1 cellular context compared by ENCODE assay signal in the genomic region with DNA sequence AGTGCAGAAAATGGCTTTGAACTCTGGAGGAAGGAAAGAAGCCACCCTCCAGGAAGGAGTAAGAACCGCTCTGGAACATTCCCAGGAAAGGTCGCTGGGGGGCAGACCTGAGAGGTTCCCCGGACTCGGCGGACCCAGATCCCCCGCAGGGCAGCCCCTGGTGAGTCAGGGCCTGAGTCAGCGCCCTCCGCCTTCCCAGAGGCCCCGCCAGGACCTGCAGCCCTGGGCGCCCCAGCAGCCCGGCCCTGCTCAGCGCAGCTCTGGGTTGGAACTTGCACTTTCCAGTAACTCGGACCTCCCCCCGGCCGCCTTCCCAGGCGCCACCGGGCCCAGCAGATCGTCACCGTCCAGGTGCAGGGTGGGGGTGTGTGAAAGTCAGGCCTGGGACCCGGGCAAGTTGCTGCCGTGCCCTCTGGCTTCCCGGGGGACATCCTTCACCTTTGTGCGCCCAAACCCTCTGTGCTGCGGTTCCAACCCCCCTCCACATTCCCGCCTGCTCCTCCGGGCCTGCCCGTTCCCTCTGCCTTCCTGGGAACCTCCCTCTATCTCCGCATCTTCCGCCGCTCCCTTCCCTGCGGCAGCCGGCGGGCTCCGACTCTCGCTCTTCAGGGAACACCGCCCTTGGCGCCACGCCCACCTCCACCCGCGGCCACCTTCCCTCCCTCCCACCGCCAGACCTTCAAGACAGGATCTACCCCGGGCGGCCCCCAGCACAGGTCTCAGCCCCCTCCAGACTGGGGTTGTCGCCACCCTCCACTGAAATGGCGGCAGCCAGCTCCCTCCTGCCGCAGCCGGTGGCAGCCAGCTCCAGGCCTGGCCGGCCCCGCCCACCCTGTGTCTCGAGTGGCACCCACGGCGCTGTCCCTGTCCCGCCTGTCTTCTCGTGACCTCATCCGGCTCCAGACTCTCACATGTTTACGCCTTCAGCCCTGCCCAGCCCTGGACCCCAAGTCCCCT.
A peak's percentile ranks its signal among the peaks of the same experiment; 100 is the strongest.
TF ChIP-seq lines count a peak whose summit lies in the region.

No MANE protein-coding gene starts in this region.

TF ChIP-seq in HepG2, 621 proteins besides CTCF, POLR2A, EP300 and RAD21 (continued from another document and continues in another):
- TF ChIP-seq, protein P1, sequence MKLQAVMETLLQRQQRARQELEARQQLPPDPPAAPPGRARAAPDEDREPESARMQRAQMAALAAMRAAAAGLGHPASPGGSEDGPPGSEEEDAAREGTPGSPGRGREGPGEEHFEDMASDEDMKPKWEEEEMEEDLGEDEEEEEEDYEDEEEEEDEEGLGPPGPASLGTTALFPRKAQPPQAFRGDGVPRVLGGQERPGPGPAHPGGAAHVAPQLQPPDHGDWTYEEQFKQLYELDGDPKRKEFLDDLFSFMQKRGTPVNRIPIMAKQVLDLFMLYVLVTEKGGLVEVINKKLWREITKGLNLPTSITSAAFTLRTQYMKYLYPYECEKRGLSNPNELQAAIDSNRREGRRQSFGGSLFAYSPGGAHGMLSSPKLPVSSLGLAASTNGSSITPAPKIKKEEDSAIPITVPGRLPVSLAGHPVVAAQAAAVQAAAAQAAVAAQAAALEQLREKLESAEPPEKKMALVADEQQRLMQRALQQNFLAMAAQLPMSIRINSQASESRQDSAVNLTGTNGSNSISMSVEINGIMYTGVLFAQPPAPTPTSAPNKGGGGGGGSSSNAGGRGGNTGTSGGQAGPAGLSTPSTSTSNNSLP (IDR thresholded peaks at IDR 0.05; ENCODE audit: low read depth, low read length) = no peak
- TF ChIP-seq BHLHE40 (IDR thresholded peaks at IDR 0.05; ENCODE audit: low read length) = no peak
- no peak for TF ChIP-seq ZNF34 (CRISPR knock-in tag; IDR thresholded peaks at IDR 0.05; ENCODE audit: borderline replicate concordance)
- no peak for TF ChIP-seq SMAD1 (CRISPR knock-in tag; IDR thresholded peaks at IDR 0.05; ENCODE audit: borderline replicate concordance, low read depth)
- TF ChIP-seq FOXK1 (CRISPR knock-in tag; IDR thresholded peaks at IDR 0.05; ENCODE audit: borderline replicate concordance, low read depth) = peak; percentile 23; the same call in 1 of the 2 replicates
- TF ChIP-seq TAF15 (IDR thresholded peaks at IDR 0.05; ENCODE audit: low read depth, low read length, poor library complexity, severe bottlenecking) = no peak
- TF ChIP-seq ZNF138 (CRISPR knock-in tag; IDR thresholded peaks at IDR 0.05; ENCODE audit: low read depth) = no peak
- no peak for TF ChIP-seq FOXC1 (CRISPR knock-in tag; IDR thresholded peaks at IDR 0.05; ENCODE audit: borderline replicate concordance)
- no peak for TF ChIP-seq ZNF484 (CRISPR knock-in tag; IDR thresholded peaks at IDR 0.05; ENCODE audit: borderline replicate concordance, low read depth)
- peak; percentile 50; the same call in 1 of the 2 replicates for TF ChIP-seq HMG20A (CRISPR knock-in tag; IDR thresholded peaks at IDR 0.05; ENCODE audit: borderline replicate concordance)
- TF ChIP-seq MEF2D (CRISPR knock-in tag; IDR thresholded peaks at IDR 0.05) = 0 out of 2 replicates have a peak, but pooled peaks have one; percentile 34
- no peak for TF ChIP-seq CBX2 (IDR thresholded peaks at IDR 0.05; ENCODE audit: low read depth, low read length)
- TF ChIP-seq CBX2 (CRISPR knock-in tag; IDR thresholded peaks at IDR 0.05; ENCODE audit: low read depth) = peak; percentile 62; the same call in 1 of the 2 replicates
- TF ChIP-seq, protein P2, sequence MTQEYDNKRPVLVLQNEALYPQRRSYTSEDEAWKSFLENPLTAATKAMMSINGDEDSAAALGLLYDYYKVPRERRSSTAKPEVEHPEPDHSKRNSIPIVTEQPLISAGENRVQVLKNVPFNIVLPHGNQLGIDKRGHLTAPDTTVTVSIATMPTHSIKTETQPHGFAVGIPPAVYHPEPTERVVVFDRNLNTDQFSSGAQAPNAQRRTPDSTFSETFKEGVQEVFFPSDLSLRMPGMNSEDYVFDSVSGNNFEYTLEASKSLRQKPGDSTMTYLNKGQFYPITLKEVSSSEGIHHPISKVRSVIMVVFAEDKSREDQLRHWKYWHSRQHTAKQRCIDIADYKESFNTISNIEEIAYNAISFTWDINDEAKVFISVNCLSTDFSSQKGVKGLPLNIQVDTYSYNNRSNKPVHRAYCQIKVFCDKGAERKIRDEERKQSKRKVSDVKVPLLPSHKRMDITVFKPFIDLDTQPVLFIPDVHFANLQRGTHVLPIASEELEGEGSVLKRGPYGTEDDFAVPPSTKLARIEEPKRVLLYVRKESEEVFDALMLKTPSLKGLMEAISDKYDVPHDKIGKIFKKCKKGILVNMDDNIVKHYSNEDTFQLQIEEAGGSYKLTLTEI (CRISPR knock-in tag; conservative IDR thresholded peaks at IDR 0.05) = no peak
- TF ChIP-seq SRF (IDR thresholded peaks at IDR 0.05; ENCODE audit: low read depth, low read length) = no peak
- peak; percentile 93 for TF ChIP-seq PHF21A (CRISPR knock-in tag; IDR thresholded peaks at IDR 0.05)
- TF ChIP-seq MED1 (CRISPR knock-in tag; IDR thresholded peaks at IDR 0.05) = peak; percentile 65; the same call in 1 of the 2 replicates
- TF ChIP-seq PCBP2 (optimal IDR thresholded peaks at IDR 0.05; ENCODE audit: low read depth, low read length, poor library complexity, severe bottlenecking) = no peak
- TF ChIP-seq, protein P3, sequence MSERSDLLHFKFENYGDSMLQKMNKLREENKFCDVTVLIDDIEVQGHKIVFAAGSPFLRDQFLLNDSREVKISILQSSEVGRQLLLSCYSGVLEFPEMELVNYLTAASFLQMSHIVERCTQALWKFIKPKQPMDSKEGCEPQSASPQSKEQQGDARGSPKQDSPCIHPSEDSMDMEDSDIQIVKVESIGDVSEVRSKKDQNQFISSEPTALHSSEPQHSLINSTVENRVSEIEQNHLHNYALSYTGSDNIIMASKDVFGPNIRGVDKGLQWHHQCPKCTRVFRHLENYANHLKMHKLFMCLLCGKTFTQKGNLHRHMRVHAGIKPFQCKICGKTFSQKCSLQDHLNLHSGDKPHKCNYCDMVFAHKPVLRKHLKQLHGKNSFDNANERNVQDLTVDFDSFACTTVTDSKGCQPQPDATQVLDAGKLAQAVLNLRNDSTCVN (CRISPR knock-in tag; IDR thresholded peaks at IDR 0.05; ENCODE audit: borderline replicate concordance) = no peak
- TF ChIP-seq, protein P4, sequence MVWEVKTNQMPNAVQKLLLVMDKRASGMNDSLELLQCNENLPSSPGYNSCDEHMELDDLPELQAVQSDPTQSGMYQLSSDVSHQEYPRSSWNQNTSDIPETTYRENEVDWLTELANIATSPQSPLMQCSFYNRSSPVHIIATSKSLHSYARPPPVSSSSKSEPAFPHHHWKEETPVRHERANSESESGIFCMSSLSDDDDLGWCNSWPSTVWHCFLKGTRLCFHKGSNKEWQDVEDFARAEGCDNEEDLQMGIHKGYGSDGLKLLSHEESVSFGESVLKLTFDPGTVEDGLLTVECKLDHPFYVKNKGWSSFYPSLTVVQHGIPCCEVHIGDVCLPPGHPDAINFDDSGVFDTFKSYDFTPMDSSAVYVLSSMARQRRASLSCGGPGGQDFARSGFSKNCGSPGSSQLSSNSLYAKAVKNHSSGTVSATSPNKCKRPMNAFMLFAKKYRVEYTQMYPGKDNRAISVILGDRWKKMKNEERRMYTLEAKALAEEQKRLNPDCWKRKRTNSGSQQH (CRISPR knock-in tag; IDR thresholded peaks at IDR 0.05; ENCODE audit: low read depth) = no peak
- TF ChIP-seq, protein P5, sequence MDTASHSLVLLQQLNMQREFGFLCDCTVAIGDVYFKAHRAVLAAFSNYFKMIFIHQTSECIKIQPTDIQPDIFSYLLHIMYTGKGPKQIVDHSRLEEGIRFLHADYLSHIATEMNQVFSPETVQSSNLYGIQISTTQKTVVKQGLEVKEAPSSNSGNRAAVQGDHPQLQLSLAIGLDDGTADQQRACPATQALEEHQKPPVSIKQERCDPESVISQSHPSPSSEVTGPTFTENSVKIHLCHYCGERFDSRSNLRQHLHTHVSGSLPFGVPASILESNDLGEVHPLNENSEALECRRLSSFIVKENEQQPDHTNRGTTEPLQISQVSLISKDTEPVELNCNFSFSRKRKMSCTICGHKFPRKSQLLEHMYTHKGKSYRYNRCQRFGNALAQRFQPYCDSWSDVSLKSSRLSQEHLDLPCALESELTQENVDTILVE (CRISPR knock-in tag; IDR thresholded peaks at IDR 0.05) = peak; percentile 27; the same call in 1 of the 2 replicates
- TF ChIP-seq ZNF350 (CRISPR knock-in tag; IDR thresholded peaks at IDR 0.05; ENCODE audit: borderline replicate concordance, low read depth) = peak; percentile 87; the same call in 1 of the 2 replicates
- TF ChIP-seq POLR2G (IDR thresholded peaks at IDR 0.05; ENCODE audit: low read depth, low read length) = peak; percentile 86
- no peak for TF ChIP-seq ZNF773 (CRISPR knock-in tag; IDR thresholded peaks at IDR 0.05; ENCODE audit: borderline replicate concordance)
- no peak for TF ChIP-seq GTF2F1 (IDR thresholded peaks at IDR 0.05; ENCODE audit: low read length)
- TF ChIP-seq ZNF326 (CRISPR knock-in tag; IDR thresholded peaks at IDR 0.05; ENCODE audit: borderline replicate concordance) = no peak
- TF ChIP-seq SMARCE1 (IDR thresholded peaks at IDR 0.05; ENCODE audit: borderline replicate concordance) = no peak
- TF ChIP-seq, protein P6, sequence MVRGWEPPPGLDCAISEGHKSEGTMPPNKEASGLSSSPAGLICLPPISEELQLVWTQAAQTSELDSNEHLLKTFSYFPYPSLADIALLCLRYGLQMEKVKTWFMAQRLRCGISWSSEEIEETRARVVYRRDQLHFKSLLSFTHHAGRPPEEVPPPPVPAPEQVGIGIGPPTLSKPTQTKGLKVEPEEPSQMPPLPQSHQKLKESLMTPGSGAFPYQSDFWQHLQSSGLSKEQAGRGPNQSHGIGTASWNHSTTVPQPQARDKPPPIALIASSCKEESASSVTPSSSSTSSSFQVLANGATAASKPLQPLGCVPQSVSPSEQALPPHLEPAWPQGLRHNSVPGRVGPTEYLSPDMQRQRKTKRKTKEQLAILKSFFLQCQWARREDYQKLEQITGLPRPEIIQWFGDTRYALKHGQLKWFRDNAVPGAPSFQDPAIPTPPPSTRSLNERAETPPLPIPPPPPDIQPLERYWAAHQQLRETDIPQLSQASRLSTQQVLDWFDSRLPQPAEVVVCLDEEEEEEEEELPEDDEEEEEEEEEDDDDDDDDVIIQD (CRISPR knock-in tag; IDR thresholded peaks at IDR 0.05; ENCODE audit: low read depth) = no peak
- TF ChIP-seq RFX3 (CRISPR knock-in tag; IDR thresholded peaks at IDR 0.05) = no peak
- no peak; the same call in 1 of the 2 replicates for TF ChIP-seq ELF1 (CRISPR knock-in tag; IDR thresholded peaks at IDR 0.05)
- TF ChIP-seq, protein P7, sequence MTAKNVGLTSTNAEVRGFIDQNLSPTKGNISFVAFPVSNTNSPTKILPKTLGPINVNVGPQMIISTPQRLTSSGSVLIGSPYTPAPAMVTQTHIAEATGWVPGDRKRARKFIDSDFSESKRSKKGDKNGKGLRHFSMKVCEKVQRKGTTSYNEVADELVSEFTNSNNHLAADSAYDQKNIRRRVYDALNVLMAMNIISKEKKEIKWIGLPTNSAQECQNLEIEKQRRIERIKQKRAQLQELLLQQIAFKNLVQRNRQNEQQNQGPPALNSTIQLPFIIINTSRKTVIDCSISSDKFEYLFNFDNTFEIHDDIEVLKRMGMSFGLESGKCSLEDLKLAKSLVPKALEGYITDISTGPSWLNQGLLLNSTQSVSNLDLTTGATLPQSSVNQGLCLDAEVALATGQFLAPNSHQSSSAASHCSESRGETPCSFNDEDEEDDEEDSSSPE (CRISPR knock-in tag; IDR thresholded peaks at IDR 0.05) = peak; percentile 55
- no peak for TF ChIP-seq ZNF550 (CRISPR knock-in tag; IDR thresholded peaks at IDR 0.05; ENCODE audit: borderline replicate concordance)
- no peak for TF ChIP-seq ZNF839 (CRISPR knock-in tag; IDR thresholded peaks at IDR 0.05; ENCODE audit: borderline replicate concordance)
- TF ChIP-seq ZNF234 (CRISPR knock-in tag; conservative IDR thresholded peaks at IDR 0.05) = no peak
- TF ChIP-seq ZFX (CRISPR knock-in tag; IDR thresholded peaks at IDR 0.05; ENCODE audit: low read depth) = peak; percentile 88
- TF ChIP-seq, protein P8, sequence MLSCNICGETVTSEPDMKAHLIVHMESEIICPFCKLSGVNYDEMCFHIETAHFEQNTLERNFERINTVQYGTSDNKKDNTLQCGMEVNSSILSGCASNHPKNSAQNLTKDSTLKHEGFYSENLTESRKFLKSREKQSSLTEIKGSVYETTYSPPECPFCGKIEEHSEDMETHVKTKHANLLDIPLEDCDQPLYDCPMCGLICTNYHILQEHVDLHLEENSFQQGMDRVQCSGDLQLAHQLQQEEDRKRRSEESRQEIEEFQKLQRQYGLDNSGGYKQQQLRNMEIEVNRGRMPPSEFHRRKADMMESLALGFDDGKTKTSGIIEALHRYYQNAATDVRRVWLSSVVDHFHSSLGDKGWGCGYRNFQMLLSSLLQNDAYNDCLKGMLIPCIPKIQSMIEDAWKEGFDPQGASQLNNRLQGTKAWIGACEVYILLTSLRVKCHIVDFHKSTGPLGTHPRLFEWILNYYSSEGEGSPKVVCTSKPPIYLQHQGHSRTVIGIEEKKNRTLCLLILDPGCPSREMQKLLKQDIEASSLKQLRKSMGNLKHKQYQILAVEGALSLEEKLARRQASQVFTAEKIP (CRISPR knock-in tag; IDR thresholded peaks at IDR 0.05; ENCODE audit: borderline replicate concordance) = no peak
- TF ChIP-seq HNF4A (CRISPR knock-in tag; IDR thresholded peaks at IDR 0.05) = peak; percentile 71
- TF ChIP-seq, protein P9, sequence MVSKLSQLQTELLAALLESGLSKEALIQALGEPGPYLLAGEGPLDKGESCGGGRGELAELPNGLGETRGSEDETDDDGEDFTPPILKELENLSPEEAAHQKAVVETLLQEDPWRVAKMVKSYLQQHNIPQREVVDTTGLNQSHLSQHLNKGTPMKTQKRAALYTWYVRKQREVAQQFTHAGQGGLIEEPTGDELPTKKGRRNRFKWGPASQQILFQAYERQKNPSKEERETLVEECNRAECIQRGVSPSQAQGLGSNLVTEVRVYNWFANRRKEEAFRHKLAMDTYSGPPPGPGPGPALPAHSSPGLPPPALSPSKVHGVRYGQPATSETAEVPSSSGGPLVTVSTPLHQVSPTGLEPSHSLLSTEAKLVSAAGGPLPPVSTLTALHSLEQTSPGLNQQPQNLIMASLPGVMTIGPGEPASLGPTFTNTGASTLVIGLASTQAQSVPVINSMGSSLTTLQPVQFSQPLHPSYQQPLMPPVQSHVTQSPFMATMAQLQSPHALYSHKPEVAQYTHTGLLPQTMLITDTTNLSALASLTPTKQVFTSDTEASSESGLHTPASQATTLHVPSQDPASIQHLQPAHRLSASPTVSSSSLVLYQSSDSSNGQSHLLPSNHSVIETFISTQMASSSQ (IDR thresholded peaks at IDR 0.05; ENCODE audit: low read depth) = no peak
- TF ChIP-seq, protein P9 (CRISPR knock-in tag; IDR thresholded peaks at IDR 0.05; ENCODE audit: borderline replicate concordance) = no peak; the same call in 1 of the 2 replicates
- TF ChIP-seq IKZF4 (CRISPR knock-in tag; IDR thresholded peaks at IDR 0.05; ENCODE audit: borderline replicate concordance, low read depth, not compliant biosample characterization) = peak; percentile 50
